8 cellular contexts compared by ENCODE assay signal in the genomic region with DNA sequence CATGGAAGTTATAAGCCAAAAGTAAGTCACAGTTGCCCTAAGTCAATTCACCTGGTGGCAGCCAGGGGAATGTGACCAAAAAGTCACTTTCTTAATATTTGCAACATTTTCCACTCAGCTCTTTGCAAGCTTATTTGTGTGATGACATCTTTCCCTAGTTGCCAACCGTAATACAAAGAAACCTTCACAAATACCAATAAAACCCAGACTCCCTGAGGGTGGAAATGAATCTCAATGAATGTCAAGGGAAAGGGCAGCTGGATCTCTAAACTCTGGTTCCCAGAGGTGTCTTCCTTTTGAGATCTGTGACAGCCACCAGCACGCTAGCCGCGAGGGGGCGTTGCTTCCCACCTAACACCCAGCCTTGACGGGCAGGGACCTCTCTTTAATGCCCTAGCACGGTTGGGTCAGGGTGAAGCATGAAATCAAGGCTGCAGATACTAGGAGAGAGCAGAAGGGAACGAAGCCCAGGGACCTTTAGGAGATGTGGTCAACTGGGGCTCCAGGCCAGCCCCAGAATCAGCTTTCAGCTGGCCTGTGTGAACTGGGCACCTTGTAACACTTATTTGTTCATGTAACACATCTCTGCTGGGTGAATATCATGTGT.
DNase-seq lines count a peak whose midpoint lies in the region; ATAC-seq, FAIRE-seq and TF ChIP-seq lines count a peak whose summit lies in the region.

No MANE protein-coding gene starts in this region.

- H3K4me3 ChIP-seq in HFF-Myc (replicated peaks; ENCODE audit: low read depth, low read length) (no peak overlapping the region), brain microvascular endothelial cell (ENCODE audit: low read depth, low read length) (no peak overlapping the region), HepG2 (replicated peaks in 1 of 3; ENCODE audit: insufficient read depth in 1 of 3, low read depth in 2 of 3, low read length in 3 of 3) (no peak overlapping the region), upper lobe of right lung (no peak overlapping the region)

- H3K27me3 ChIP-seq in brain microvascular endothelial cell (replicated peaks) (no peaks in the 10 kb centered on the region), HepG2 (ENCODE audit: control insufficient read depth in 1 of 2, insufficient read depth in 2 of 2, low read length in 2 of 2) (no peaks in the 10 kb centered on the region), upper lobe of right lung (no peaks in the 10 kb centered on the region)

- TF ChIP-seq RAD21 in HepG2 (CRISPR knock-in tag; IDR thresholded peaks at IDR 0.05): peak; percentile 72

- 2% methylated on average over 8 of the region's 8 CpGs for WGBS in HepG2 (ENCODE audit: low lambda C conversion rate)

- peak; percentile 90 for TF ChIP-seq CTCF in HFF-Myc (IDR thresholded peaks at IDR 0.05; ENCODE audit: low read depth, low read length, missing control alignments)
- peak; percentile 88 for TF ChIP-seq CTCF in brain microvascular endothelial cell (IDR thresholded peaks at IDR 0.05; ENCODE audit: low read depth, low read length, missing control alignments)
- peak; percentile 96 for TF ChIP-seq CTCF in HepG2 (CRISPR knock-in tag; IDR thresholded peaks at IDR 0.05)
- peak; percentile 41 for TF ChIP-seq CTCF in upper lobe of right lung (IDR thresholded peaks at IDR 0.05)

- H3K27ac ChIP-seq in brain microvascular endothelial cell: no peak overlapping the region
- no peak overlapping the region for H3K27ac ChIP-seq in HepG2 (ENCODE audit: extremely low read length, insufficient read depth, low read length)
- H3K27ac ChIP-seq in upper lobe of right lung: no peak overlapping the region

- H3K4me2 ChIP-seq in HepG2 (ENCODE audit: low read depth, low read length): no peak overlapping the region

- peak; percentile 96 for ATAC-seq in HepG2
- peak; percentile 52 for ATAC-seq in upper lobe of right lung
- ATAC-seq in GM21717 (IDR thresholded peaks at IDR 0.05; ENCODE audit: unreplicated experiment): no peak

- no TSS peak for BruUV-seq in HepG2 (replicated peaks; lab: Mats Ljungman, UMichigan)

- H2AFZ ChIP-seq in HepG2 (ENCODE audit: low read length): no peak overlapping the region

- H3K4me1 ChIP-seq in HepG2 (ENCODE audit: insufficient read depth, low read length) (no peaks in the 10 kb centered on the region), upper lobe of right lung (no peaks in the 10 kb centered on the region)

- H3K36me3 ChIP-seq in brain microvascular endothelial cell (replicated peaks) (no peaks in the 10 kb centered on the region), HepG2 (replicated peaks in 1 of 2; ENCODE audit: control insufficient read depth in 1 of 2, insufficient read depth in 2 of 2, low read length in 2 of 2) (no peaks in the 10 kb centered on the region), upper lobe of right lung (no peaks in the 10 kb centered on the region)

- TF ChIP-seq POLR2A in HepG2 (IDR thresholded peaks at IDR 0.05; ENCODE audit: insufficient read depth in 1 of 2, low read depth in 2 of 2, low read length in 2 of 2): no peak

- TF ChIP-seq EP300 in HepG2 (IDR thresholded peaks at IDR 0.05; ENCODE audit: low read depth in 2 of 2, low read length in 2 of 2) (no peak), HepG2 (CRISPR knock-in tag; IDR thresholded peaks at IDR 0.05; ENCODE audit: borderline replicate concordance) (no peak)

- peak; percentile 64 for FAIRE-seq in HepG2 (lab: Jason Lieb, UNC)

- H3K79me2 ChIP-seq in HepG2 (ENCODE audit: insufficient read depth, low read length): no peaks in the 10 kb centered on the region

- in situ Hi-C loops in brain microvascular endothelial cell (cut with HindIII; ENCODE audit: low pct_ligation_motif_present, low sequenced_read_pairs) (no loop called here), HepG2 (cut with HindIII; ENCODE audit: extremely low pct_ligation_motif_present, low pct_unique_long_range_greater_than_20kb) (no loop called here)

- intact Hi-C loops in HepG2 (cut with micrococcal nuclease; ENCODE audit: unreplicated experiment): no loop called here
- intact Hi-C loops in upper lobe of right lung (cut with DNase I): no loop called here

- POLR2A ChIA-PET in HepG2 (lab: Yijun Ruan, JAX): no interaction called here

- DNase-seq in EL: peak; percentile 67
- no peak for DNase-seq in HFF-Myc (ENCODE audit: extremely low read depth, low read depth)
- peak; percentile 60 for DNase-seq in SK-N-DZ (ENCODE audit: low spot score)
- peak; percentile 59 for DNase-seq in brain microvascular endothelial cell
- DNase-seq in HepG2 (ENCODE audit: low spot score): peak; percentile 54
- DNase-seq in upper lobe of right lung: no peak
- DNase-seq in NK-92 (lab: John Stamatoyannopoulos, UW; ENCODE audit: unreplicated experiment): no peak

- H4K20me1 ChIP-seq in HepG2 (ENCODE audit: insufficient read depth, low read length): no peaks in the 10 kb centered on the region

- no peak overlapping the region for H3K9ac ChIP-seq in HepG2 (ENCODE audit: insufficient read depth, low read depth, low read length)

- no peaks in the 10 kb centered on the region for H3K9me3 ChIP-seq in HepG2 (ENCODE audit: low read length)
- H3K9me3 ChIP-seq in upper lobe of right lung: no peaks in the 10 kb centered on the region

- CTCF ChIA-PET in HepG2 (lab: Yijun Ruan, JAX; ENCODE audit: low intra/inter-chr PET ratio, low total read pairs): interaction anchor here (1.5 to 2.4 kb wide), 2 partner anchors 25 to 111 kb away, joined by 9 to 15 read pairs; partner anchors contain the start of gene ATMIN

TF ChIP-seq in HepG2, 621 proteins besides CTCF, POLR2A, EP300 and RAD21 (continues in another document):
- TF ChIP-seq FOSL2 (CRISPR knock-in tag; IDR thresholded peaks at IDR 0.05) (peak; percentile 28; the same call in 1 of the 2 replicates), NFAT5 (CRISPR knock-in tag; IDR thresholded peaks at IDR 0.05) (no peak), HMGXB4 (CRISPR knock-in tag; IDR thresholded peaks at IDR 0.05; ENCODE audit: borderline replicate concordance in 1 of 2, low read depth in 1 of 2) (peak; percentile 55 to 67; a peak in 3 of 4 replicates), NCOA2 (CRISPR knock-in tag; IDR thresholded peaks at IDR 0.05) (no peak)

Comparison
In these comparisons a context has a peak if more than half of its experiments do, and no peak if none do; other contexts are left out.
1. DNase-seq: peak in EL (single experiment), SK-N-DZ (single experiment), brain microvascular endothelial cell (single experiment) and HepG2 (single experiment); none in HFF-Myc (single experiment), upper lobe of right lung (single experiment) and NK-92 (single experiment).
2. CTCF ChIP-seq: peak in every context shown above with its lines; median percentile 96 in HepG2; 90 in HFF-Myc; 88 in brain microvascular endothelial cell; 41 in upper lobe of right lung.